13 cellular contexts compared by ENCODE assay signal in the genomic region with DNA sequence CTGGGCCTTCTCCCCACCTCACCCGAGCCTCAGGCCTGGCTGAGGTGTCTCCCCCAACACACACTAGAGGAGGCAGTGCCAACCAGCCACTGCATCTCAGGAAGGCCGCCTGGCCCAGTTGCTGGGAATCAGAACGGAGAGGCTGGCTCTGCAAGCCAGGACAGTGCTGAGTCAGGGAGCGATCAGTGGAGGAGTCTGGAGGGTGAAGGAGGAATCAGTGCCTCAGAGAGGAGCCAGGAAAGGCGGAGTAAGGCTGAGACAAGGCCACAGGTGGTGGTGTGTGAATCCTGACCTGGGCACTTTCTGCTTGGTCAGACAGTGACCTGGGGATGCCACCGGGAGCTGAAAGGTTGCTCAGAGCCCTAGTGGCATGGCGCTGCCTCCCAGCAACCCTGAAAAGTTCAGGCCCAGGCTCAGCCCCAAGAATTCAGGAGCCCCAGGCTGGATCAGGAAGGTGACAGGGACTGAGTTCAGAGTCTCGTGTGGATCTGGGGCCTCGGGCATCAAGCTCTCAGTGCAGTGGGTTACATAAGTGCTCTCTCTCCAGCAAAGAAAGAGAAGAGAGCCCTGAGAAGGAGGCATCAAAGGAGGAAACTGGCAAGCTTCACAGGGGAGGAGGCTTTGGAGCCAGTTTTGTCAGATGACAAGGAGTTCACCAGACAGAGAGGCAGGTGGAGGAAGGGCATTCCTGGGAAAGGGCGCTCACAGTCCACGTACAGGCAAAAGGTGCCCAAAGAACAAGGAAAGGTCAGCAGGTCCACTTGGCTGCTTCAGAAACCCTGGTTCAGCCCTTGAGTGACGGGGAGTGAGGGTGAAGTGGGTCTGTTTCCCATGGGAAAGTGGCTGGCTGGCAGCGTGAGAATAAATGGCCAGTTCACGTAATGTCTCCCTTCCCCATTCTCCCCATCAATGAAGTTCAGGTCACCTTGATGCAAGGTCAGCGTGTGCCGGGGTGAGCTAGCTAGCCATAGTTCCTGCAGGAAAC.
DNase-seq lines count a peak whose midpoint lies in the region; ATAC-seq, FAIRE-seq and TF ChIP-seq lines count a peak whose summit lies in the region.
"Had no signal": no experiment of that assay in that cellular context is flagged by ENCODE, and none has a peak within 500 bp of the region (broad histone marks: within the 10 kb centered on the region; RNA-seq: fewer than 3 reads in every experiment).

No MANE protein-coding gene starts in this region.

- TF ChIP-seq EP300 in upper lobe of left lung (IDR thresholded peaks at IDR 0.05) = no peak

- TF ChIP-seq POLR2A in adrenal gland (IDR thresholded peaks at IDR 0.05) (peak in 1 of 2 donors; percentile 57), upper lobe of left lung (IDR thresholded peaks at IDR 0.05) (no peak)

- H3K36me3 ChIP-seq in adrenal gland (replicated peaks in 1 of 2) (no peaks in the 10 kb centered on the region), keratinocyte (ENCODE audit: control insufficient read depth in 2 of 2, extremely low read depth in 1 of 2, insufficient read depth in 2 of 2, low read length in 2 of 2) (no peaks in the 10 kb centered on the region), smooth muscle cell (ENCODE audit: low read depth) (no peaks in the 10 kb centered on the region), upper lobe of left lung (no peaks in the 10 kb centered on the region), ascending aorta (no peaks in the 10 kb centered on the region)

- H3K4me2 ChIP-seq in keratinocyte (ENCODE audit: control insufficient read depth, extremely low read depth, insufficient read depth, low read depth, low read length) (peak overlapping the region; percentile 48), smooth muscle cell (no peak overlapping the region)

- peaks cover 3% of the 10 kb centered on the region for H3F3A ChIP-seq in smooth muscle cell (ENCODE audit: low read depth)

- H3K27me3 ChIP-seq in adrenal gland (no peaks in the 10 kb centered on the region), keratinocyte (ENCODE audit: control insufficient read depth, extremely low read depth, insufficient read depth, low read length) (no peaks in the 10 kb centered on the region), smooth muscle cell (ENCODE audit: low read depth) (no peaks in the 10 kb centered on the region), upper lobe of left lung (no peaks in the 10 kb centered on the region), ascending aorta (no peaks in the 10 kb centered on the region)

- 64 to 79% (median 66%) methylated on average over 16 of the region's 16 CpGs for WGBS in adrenal gland, 4 donors
- 77% methylated on average over 16 of the region's 16 CpGs for WGBS in smooth muscle cell (ENCODE audit: low lambda C conversion rate)
- WGBS in upper lobe of left lung, 2 donors = 87 to 88% methylated on average over 15 to 16 of the region's 16 CpGs

- no peak overlapping the region for H3K4me3 ChIP-seq in adrenal gland
- no peak overlapping the region for H3K4me3 ChIP-seq in keratinocyte (ENCODE audit: control insufficient read depth in 2 of 3, extremely low read depth in 1 of 3, insufficient read depth in 2 of 3, low read depth in 1 of 3, low read length in 3 of 3)
- H3K4me3 ChIP-seq in smooth muscle cell = no peak overlapping the region
- no peak overlapping the region for H3K4me3 ChIP-seq in upper lobe of left lung
- H3K4me3 ChIP-seq in ascending aorta = no peak overlapping the region

- no peaks in the 10 kb centered on the region for H3K36me3 Mint-ChIP-seq in T-helper 2 cell treated with Interferon-gamma antibody and Interleukin-4, amounts not matched to agents 5 μg/mL and 100 μg/mL, for 36 hours (ENCODE audit: low read depth)
- H3K36me3 Mint-ChIP-seq: IgD-negative memory B cell had no signal

- no peaks in the 10 kb centered on the region for H3K9me3 Mint-ChIP-seq in T-helper 2 cell treated with Interferon-gamma antibody and Interleukin-4, amounts not matched to agents 5 μg/mL and 100 μg/mL, for 36 hours

- peak overlapping the region; percentile 12 for H3K27ac Mint-ChIP-seq in T-helper 2 cell treated with Interferon-gamma antibody and Interleukin-4, amounts not matched to agents 5 μg/mL and 100 μg/mL, for 36 hours

- TF ChIP-seq CTCF in adrenal gland (IDR thresholded peaks at IDR 0.05) = no peak
- no peak for TF ChIP-seq CTCF in keratinocyte (optimal IDR thresholded peaks at IDR 0.05 in 1 of 3, IDR thresholded peaks at IDR 0.05 in 1 of 3, conservative IDR thresholded peaks at IDR 0.05 in 1 of 3; ENCODE audit: extremely low read depth in 1 of 3, insufficient read depth in 2 of 3, low read length in 3 of 3)
- TF ChIP-seq CTCF in smooth muscle cell (IDR thresholded peaks at IDR 0.05; ENCODE audit: borderline replicate concordance, insufficient read depth, poor library complexity, severe bottlenecking) = no peak
- TF ChIP-seq CTCF in upper lobe of left lung (IDR thresholded peaks at IDR 0.05) = no peak
- TF ChIP-seq CTCF in ascending aorta (IDR thresholded peaks at IDR 0.05) = no peak

- peak; percentile 98 for FAIRE-seq in keratinocyte (lab: Jason Lieb, UNC)

- no peaks in the 10 kb centered on the region for H3K9me1 ChIP-seq in keratinocyte (ENCODE audit: control insufficient read depth, extremely low read depth, insufficient read depth, low read length)

- H3K27me3 Mint-ChIP-seq in T-helper 2 cell treated with Interferon-gamma antibody and Interleukin-4, amounts not matched to agents 5 μg/mL and 100 μg/mL, for 36 hours (ENCODE audit: low read depth) = no peaks in the 10 kb centered on the region
- H3K27me3 Mint-ChIP-seq: IgD-negative memory B cell had no signal

- H3K79me2 ChIP-seq in keratinocyte (ENCODE audit: control insufficient read depth, insufficient read depth, low read length) (no peaks in the 10 kb centered on the region), smooth muscle cell (ENCODE audit: low read depth) (no peaks in the 10 kb centered on the region)

- H3K9me3 ChIP-seq in adrenal gland (replicated peaks in 1 of 3) (no peaks in the 10 kb centered on the region), keratinocyte (ENCODE audit: control insufficient read depth, low read depth, low read length) (peaks cover 4% of the 10 kb centered on the region), smooth muscle cell (replicated peaks; ENCODE audit: low read depth) (no peaks in the 10 kb centered on the region), upper lobe of left lung (no peaks in the 10 kb centered on the region), ascending aorta (no peaks in the 10 kb centered on the region)

- intact Hi-C loops in adrenal gland (cut with DNase I) = no loop called here
- intact Hi-C loops in ascending aorta (cut with DNase I) = loop anchor here (5.0 kb wide), 1 partner anchor 62 kb away; no protein-coding TSS in a partner anchor

- peak overlapping the region; percentile 51 for H3K9ac ChIP-seq in keratinocyte (ENCODE audit: control insufficient read depth, extremely low read depth, insufficient read depth, low read length)
- no peak overlapping the region for H3K9ac ChIP-seq in smooth muscle cell (ENCODE audit: low read depth)

- DNase-seq in T-helper 2 cell treated with Interferon-gamma antibody and Interleukin-4, amounts not matched to agents 5 μg/mL and 100 μg/mL, for 36 hours (ENCODE audit: low spot score) = no peak
- DNase-seq in T-helper 2 cell = no peak
- peak; percentile 76 to 93 (median 87) for DNase-seq in adrenal gland
- DNase-seq in keratinocyte (ENCODE audit: low read depth, low spot score) = no peak
- DNase-seq in smooth muscle cell (lab: John Stamatoyannopoulos, UW; ENCODE audit: unreplicated experiment) = no peak
- DNase-seq in upper lobe of left lung = no peak
- no peak for DNase-seq in NCI-H345 treated with DMSO at 0.1 percent for 48 hours (lab: John Stamatoyannopoulos, UW; ENCODE audit: unreplicated experiment)
- DNase-seq in ascending aorta (ENCODE audit: low spot score in 2 of 2) = no peak
- DNase-seq: 8988T; activated naive CD4-positive, alpha-beta T cell treated with Interleukin-2 at 50 U/mL for 16 hours; NCI-H2081; RPMI8226 had no signal

- H3K4me3 Mint-ChIP-seq in T-helper 2 cell treated with Interferon-gamma antibody and Interleukin-4, amounts not matched to agents 5 μg/mL and 100 μg/mL, for 36 hours = no peak overlapping the region
- H3K4me3 Mint-ChIP-seq: IgD-negative memory B cell had no signal

- peak overlapping the region in 4 of 5 donors; percentile 35 to 91 (median 74) for H3K27ac ChIP-seq in adrenal gland
- peak overlapping the region; percentile 76 for H3K27ac ChIP-seq in keratinocyte (ENCODE audit: control insufficient read depth, insufficient read depth, low read length)
- H3K27ac ChIP-seq in smooth muscle cell (ENCODE audit: low read depth) = peak overlapping the region; percentile 75
- peak overlapping the region in 1 of 4 donors; percentile 12 for H3K27ac ChIP-seq in upper lobe of left lung
- no peak overlapping the region for H3K27ac ChIP-seq in ascending aorta

- H3K4me1 ChIP-seq in adrenal gland (replicated peaks in 1 of 2) (peaks cover 14% of the 10 kb centered on the region in 2 donors), keratinocyte (ENCODE audit: control insufficient read depth, extremely low read depth, insufficient read depth, low read length) (peaks cover 48% of the 10 kb centered on the region), smooth muscle cell (ENCODE audit: low read depth) (peaks cover 7% of the 10 kb centered on the region), upper lobe of left lung (peaks cover 0 to 10% (median 5%) of the 10 kb centered on the region in 4 donors), ascending aorta (no peaks in the 10 kb centered on the region)

- ATAC-seq in upper lobe of left lung (ENCODE audit: low FRiP score in 2 of 2) = no peak

- no peaks in the 10 kb centered on the region for H4K20me1 ChIP-seq in keratinocyte (ENCODE audit: control insufficient read depth, extremely low read depth, insufficient read depth, low read length)
- H4K20me1 ChIP-seq in smooth muscle cell (ENCODE audit: low read depth) = no peaks in the 10 kb centered on the region

- dilution Hi-C loops in keratinocyte (cut with MboI; ENCODE audit: extremely low pct_ligation_motif_present, low sequenced_read_pairs) = no loop called here

- H2AFZ ChIP-seq in keratinocyte (ENCODE audit: control insufficient read depth, low read length) (no peak overlapping the region), smooth muscle cell (ENCODE audit: low read depth) (peak overlapping the region; percentile 74)

- no peaks in the 10 kb centered on the region for H3K4me1 Mint-ChIP-seq in T-helper 2 cell treated with Interferon-gamma antibody and Interleukin-4, amounts not matched to agents 5 μg/mL and 100 μg/mL, for 36 hours (ENCODE audit: low read depth)

Comparison
In these comparisons a context has a peak if more than half of its experiments do, and no peak if none do; other contexts are left out.
1. DNase-seq: peak in adrenal gland (7 of 7); none in T-helper 2 cell treated with Interferon-gamma antibody and Interleukin-4, amounts not matched to agents 5 μg/mL and 100 μg/mL, for 36 hours (single experiment), T-helper 2 cell (0 of 5), keratinocyte (single experiment), smooth muscle cell (single experiment), upper lobe of left lung (0 of 2), NCI-H345 treated with DMSO at 0.1 percent for 48 hours (single experiment) and ascending aorta (0 of 2).
2. H3K27ac ChIP-seq: peak in adrenal gland (4 of 5), keratinocyte (single experiment) and smooth muscle cell (single experiment); none in ascending aorta (0 of 2).